ENCODE assay signal across 1 cellular context in the genomic region with DNA sequence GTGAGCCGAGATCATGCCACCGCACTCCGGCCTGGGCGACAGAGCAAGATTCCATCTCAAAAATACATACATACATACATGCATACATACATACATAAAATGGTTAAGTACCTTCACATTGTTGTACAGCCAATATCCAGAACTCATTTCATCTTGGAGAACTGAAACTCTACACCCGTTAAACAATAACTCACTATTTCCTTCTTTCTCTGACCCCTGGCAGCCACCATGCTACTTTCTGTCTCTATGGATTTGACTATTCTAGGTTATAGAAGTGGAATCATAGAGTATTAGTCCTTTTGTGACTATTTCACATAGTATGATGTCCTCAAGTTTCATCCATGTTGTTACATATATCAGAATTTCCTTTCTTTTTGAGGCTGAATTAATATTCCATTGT.
TF ChIP-seq lines count a peak whose summit lies in the region.

No MANE protein-coding gene starts in this region.

TF ChIP-seq in GM12878, 131 proteins besides CTCF, POLR2A, EP300 and RAD21:
- TF ChIP-seq, protein P1, sequence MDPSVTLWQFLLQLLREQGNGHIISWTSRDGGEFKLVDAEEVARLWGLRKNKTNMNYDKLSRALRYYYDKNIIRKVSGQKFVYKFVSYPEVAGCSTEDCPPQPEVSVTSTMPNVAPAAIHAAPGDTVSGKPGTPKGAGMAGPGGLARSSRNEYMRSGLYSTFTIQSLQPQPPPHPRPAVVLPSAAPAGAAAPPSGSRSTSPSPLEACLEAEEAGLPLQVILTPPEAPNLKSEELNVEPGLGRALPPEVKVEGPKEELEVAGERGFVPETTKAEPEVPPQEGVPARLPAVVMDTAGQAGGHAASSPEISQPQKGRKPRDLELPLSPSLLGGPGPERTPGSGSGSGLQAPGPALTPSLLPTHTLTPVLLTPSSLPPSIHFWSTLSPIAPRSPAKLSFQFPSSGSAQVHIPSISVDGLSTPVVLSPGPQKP (IDR thresholded peaks at IDR 0.05; ENCODE audit: low read depth, low read length): no peak
- TF ChIP-seq, protein P2, sequence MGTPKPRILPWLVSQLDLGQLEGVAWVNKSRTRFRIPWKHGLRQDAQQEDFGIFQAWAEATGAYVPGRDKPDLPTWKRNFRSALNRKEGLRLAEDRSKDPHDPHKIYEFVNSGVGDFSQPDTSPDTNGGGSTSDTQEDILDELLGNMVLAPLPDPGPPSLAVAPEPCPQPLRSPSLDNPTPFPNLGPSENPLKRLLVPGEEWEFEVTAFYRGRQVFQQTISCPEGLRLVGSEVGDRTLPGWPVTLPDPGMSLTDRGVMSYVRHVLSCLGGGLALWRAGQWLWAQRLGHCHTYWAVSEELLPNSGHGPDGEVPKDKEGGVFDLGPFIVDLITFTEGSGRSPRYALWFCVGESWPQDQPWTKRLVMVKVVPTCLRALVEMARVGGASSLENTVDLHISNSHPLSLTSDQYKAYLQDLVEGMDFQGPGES (IDR thresholded peaks at IDR 0.05): no peak
- TF ChIP-seq, protein P3, sequence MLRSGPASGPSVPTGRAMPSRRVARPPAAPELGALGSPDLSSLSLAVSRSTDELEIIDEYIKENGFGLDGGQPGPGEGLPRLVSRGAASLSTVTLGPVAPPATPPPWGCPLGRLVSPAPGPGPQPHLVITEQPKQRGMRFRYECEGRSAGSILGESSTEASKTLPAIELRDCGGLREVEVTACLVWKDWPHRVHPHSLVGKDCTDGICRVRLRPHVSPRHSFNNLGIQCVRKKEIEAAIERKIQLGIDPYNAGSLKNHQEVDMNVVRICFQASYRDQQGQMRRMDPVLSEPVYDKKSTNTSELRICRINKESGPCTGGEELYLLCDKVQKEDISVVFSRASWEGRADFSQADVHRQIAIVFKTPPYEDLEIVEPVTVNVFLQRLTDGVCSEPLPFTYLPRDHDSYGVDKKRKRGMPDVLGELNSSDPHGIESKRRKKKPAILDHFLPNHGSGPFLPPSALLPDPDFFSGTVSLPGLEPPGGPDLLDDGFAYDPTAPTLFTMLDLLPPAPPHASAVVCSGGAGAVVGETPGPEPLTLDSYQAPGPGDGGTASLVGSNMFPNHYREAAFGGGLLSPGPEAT (IDR thresholded peaks at IDR 0.05; ENCODE audit: low read depth): no peak
- TF ChIP-seq RELA (IDR thresholded peaks at IDR 0.05; ENCODE audit: borderline replicate concordance, partially characterized antibody) (no peak), IKZF1 (conservative IDR thresholded peaks at IDR 0.05) (0 out of 2 replicates have a peak, but pooled peaks have one; percentile 15)
TF ChIP-seq in GM12878: peak in this region for 1.
